ENCODE assay signal across 8 cellular contexts in genomic region chr9:37290881-37291485, GRCh38.
DNase-seq lines count a peak whose midpoint lies in the region; ATAC-seq and TF ChIP-seq lines count a peak whose summit lies in the region.

No MANE protein-coding gene starts in this region.

- 42 to 55% methylated on average over 2 of the region's 2 CpGs for WGBS in tibial nerve, 2 donors

- TF ChIP-seq CTCF in Panc1 (IDR thresholded peaks at IDR 0.05) (no peak), tibial nerve (IDR thresholded peaks at IDR 0.05) (no peak), neural progenitor cell (IDR thresholded peaks at IDR 0.05) (no peak)

- H3K36me3 Mint-ChIP-seq in activated naive CD4-positive, alpha-beta T cell treated with anti-CD3 and anti-CD28 coated beads for 36 hours (ENCODE audit: low read depth) = peaks cover 17% of the 10 kb centered on the region
- peaks cover 20% of the 10 kb centered on the region for H3K36me3 Mint-ChIP-seq in neural progenitor cell

- H3F3A ChIP-seq in neural progenitor cell (ENCODE audit: low read depth) = no peaks in the 10 kb centered on the region

- H3K36me3 ChIP-seq in Panc1 (ENCODE audit: control insufficient read depth, insufficient read depth, low read length) = no peaks in the 10 kb centered on the region
- no peaks in the 10 kb centered on the region for H3K36me3 ChIP-seq in tibial nerve
- no peaks in the 10 kb centered on the region for H3K36me3 ChIP-seq in neural progenitor cell

- CTCF ChIA-PET in activated naive CD4-positive, alpha-beta T cell treated with anti-CD3 and anti-CD28 coated beads for 36 hours (lab: Charles Lee) = no interaction called here
- CTCF ChIA-PET in Panc1 (lab: Charles Lee) = no interaction called here

- in situ Hi-C loops in Panc1 (cut with HindIII; ENCODE audit: low pct_unique_long_range_greater_than_20kb, low sequenced_read_pairs) = no loop called here

- no TSS peak for BruUV-seq in Panc1 (replicated peaks; lab: Mats Ljungman, UMichigan)

- DNase-seq in activated naive CD4-positive, alpha-beta T cell treated with anti-CD3 and anti-CD28 coated beads for 36 hours = no peak
- no peak for DNase-seq in activated naive CD4-positive, alpha-beta T cell (lab: John Stamatoyannopoulos, UW)
- DNase-seq in Panc1 (ENCODE audit: low read depth, low spot score) (peak; percentile 67), epithelial cell of prostate (ENCODE audit: low read depth, low spot score) (no peak), tibial nerve (ENCODE audit: low spot score in 2 of 2) (no peak), neural progenitor cell (ENCODE audit: low spot score) (no peak), NCI-H345 treated with DMSO at 0.1 percent for 48 hours (lab: John Stamatoyannopoulos, UW; ENCODE audit: unreplicated experiment) (no peak)
- no peak for DNase-seq in activated effector memory CD4-positive, alpha-beta T cell treated with anti-CD3 and anti-CD28 coated beads, Interleukin-2, amount 50 U/mL, for 16 hours

- H3K27me3 Mint-ChIP-seq in activated naive CD4-positive, alpha-beta T cell treated with anti-CD3 and anti-CD28 coated beads for 36 hours (ENCODE audit: low read depth) = no peaks in the 10 kb centered on the region
- no peaks in the 10 kb centered on the region for H3K27me3 Mint-ChIP-seq in neural progenitor cell (ENCODE audit: insufficient read depth, low read depth)

- H3K79me2 ChIP-seq in neural progenitor cell (ENCODE audit: low read depth) = no peaks in the 10 kb centered on the region

- intact Hi-C loops in activated naive CD4-positive, alpha-beta T cell treated with anti-CD3 and anti-CD28 coated beads for 36 hours (cut with micrococcal nuclease) = loop anchor here (1.0 to 10.0 kb wide), 5 partner anchors 11 to 796 kb away; partner anchors contain the start of gene ZCCHC7
- intact Hi-C loops in Panc1 (cut with micrococcal nuclease; ENCODE audit: unreplicated experiment) = no loop called here

- peak overlapping the region; percentile 29; the same call in 1 of the 2 replicates for H3K27ac ChIP-seq in Panc1 (ENCODE audit: low read length)
- peak overlapping the region; percentile 86 for H3K27ac ChIP-seq in epithelial cell of prostate
- H3K27ac ChIP-seq in tibial nerve = peak overlapping the region in 3 of 4 donors; percentile 11 to 80 (median 61)
- no peak overlapping the region for H3K27ac ChIP-seq in neural progenitor cell

- no peak for TF ChIP-seq POLR2A in tibial nerve (IDR thresholded peaks at IDR 0.05)

- peak overlapping the region; percentile 91 for H3K27ac Mint-ChIP-seq in activated naive CD4-positive, alpha-beta T cell treated with anti-CD3 and anti-CD28 coated beads for 36 hours
- H3K27ac Mint-ChIP-seq in neural progenitor cell = no peak overlapping the region

- no peak overlapping the region for H2AFZ ChIP-seq in neural progenitor cell (replicated peaks)

- H4K20me1 ChIP-seq in neural progenitor cell (ENCODE audit: low read depth) = peaks cover 6% of the 10 kb centered on the region

- H3K27me3 ChIP-seq in Panc1 (ENCODE audit: control insufficient read depth, insufficient read depth, low read length) (no peaks in the 10 kb centered on the region), tibial nerve (no peaks in the 10 kb centered on the region), neural progenitor cell (no peaks in the 10 kb centered on the region)

- H3K4me2 ChIP-seq in neural progenitor cell = no peak overlapping the region

- ATAC-seq in Panc1 = no peak

- H3K9ac ChIP-seq in neural progenitor cell = no peak overlapping the region

- peak overlapping the region; percentile 33 for H3K4me3 Mint-ChIP-seq in activated naive CD4-positive, alpha-beta T cell treated with anti-CD3 and anti-CD28 coated beads for 36 hours
- H3K4me3 Mint-ChIP-seq in neural progenitor cell = no peak overlapping the region

- H3K4me1 Mint-ChIP-seq in activated naive CD4-positive, alpha-beta T cell treated with anti-CD3 and anti-CD28 coated beads for 36 hours (ENCODE audit: low read depth) = peaks cover 71% of the 10 kb centered on the region
- H3K4me1 Mint-ChIP-seq in neural progenitor cell = peaks cover 19% of the 10 kb centered on the region

- no peak for TF ChIP-seq EP300 in tibial nerve (IDR thresholded peaks at IDR 0.05)

- H3K9me3 ChIP-seq in Panc1 (ENCODE audit: control insufficient read depth, insufficient read depth, low read depth, low read length) (no peaks in the 10 kb centered on the region), tibial nerve (no peaks in the 10 kb centered on the region), neural progenitor cell (ENCODE audit: low read depth) (no peaks in the 10 kb centered on the region)

- no peak overlapping the region for H3K4me3 ChIP-seq in Panc1 (ENCODE audit: low read depth in 2 of 2, low read length in 2 of 2)
- H3K4me3 ChIP-seq in tibial nerve = no peak overlapping the region
- H3K4me3 ChIP-seq in neural progenitor cell = no peak overlapping the region

- H3K9me3 Mint-ChIP-seq in activated naive CD4-positive, alpha-beta T cell treated with anti-CD3 and anti-CD28 coated beads for 36 hours = peaks cover 2% of the 10 kb centered on the region
- peaks cover 3% of the 10 kb centered on the region for H3K9me3 Mint-ChIP-seq in neural progenitor cell

- POLR2A ChIA-PET in Panc1 (lab: Charles Lee) = no interaction called here

- H3K4me1 ChIP-seq in Panc1 (ENCODE audit: control insufficient read depth, insufficient read depth, low read length) (peaks cover 12% of the 10 kb centered on the region; the same call in 1 of the 2 replicates), tibial nerve (peaks cover 0 to 45% (median 23%) of the 10 kb centered on the region in 4 donors), neural progenitor cell (peaks cover 10% of the 10 kb centered on the region)
